Comparison of ENCODE assay signal across 15 cellular contexts in genomic region chr7:86708334-86708733, GRCh38.
DNase-seq lines count a peak whose midpoint lies in the region; ATAC-seq and TF ChIP-seq lines count a peak whose summit lies in the region.
"Had no signal": no experiment of that assay in that cellular context is flagged by ENCODE, and none has a peak within 500 bp of the region (broad histone marks: within the 10 kb centered on the region; RNA-seq: fewer than 3 reads in every experiment).

No MANE protein-coding gene starts in this region.

- ATAC-seq in activated CD4-positive, CD25-positive, alpha-beta regulatory T cell treated with anti-CD3 and anti-CD28 coated beads, Interleukin-2, amount 50 U/mL, for 24 hours = no peak
- ATAC-seq: activated CD8-positive, alpha-beta T cell treated with anti-CD3 and anti-CD28 coated beads, Interleukin-2, amount 10 ng/mL, durations not matched to agents 7 days and 5 days; activated naive CD8-positive, alpha-beta T cell treated with anti-CD3 and anti-CD28 coated beads, Interleukin-2, amount 50 U/mL, for 24 hours; CD8-positive, alpha-beta T cell; left lobe of liver; T-cell had no signal

- no peak for TF ChIP-seq CTCF in A673 (conservative IDR thresholded peaks at IDR 0.05; ENCODE audit: low read depth, low read length)

- intact Hi-C loops in A673 (cut with micrococcal nuclease; ENCODE audit: unreplicated experiment) = no loop called here

- H3K9me3 ChIP-seq in A673 (ENCODE audit: low read depth, low read length, poor library complexity, severe bottlenecking) (no peaks in the 10 kb centered on the region), HUES48 (ENCODE audit: control insufficient read depth, insufficient read depth, low read length) (no peaks in the 10 kb centered on the region)

- BruUV-seq in A673 (replicated peaks; lab: Mats Ljungman, UMichigan) = no TSS peak

- H3K4me1 ChIP-seq in A673 (ENCODE audit: insufficient read depth, low read length, poor library complexity, severe bottlenecking) (no peaks in the 10 kb centered on the region), HUES48 (ENCODE audit: control insufficient read depth, insufficient read depth, low read length) (peaks cover 11% of the 10 kb centered on the region)

- DNase-seq in A673 (ENCODE audit: low spot score) (peak; percentile 6), iPS DF 19.7 (ENCODE audit: low read depth, low spot score) (peak; percentile 1), hepatic stellate cell (ENCODE audit: low spot score) (no peak), RKO (ENCODE audit: low spot score) (no peak)
- no peak for DNase-seq in activated CD4-positive, CD25-positive, alpha-beta regulatory T cell (lab: John Stamatoyannopoulos, UW)
- DNase-seq: activated CD8-positive, alpha-beta T cell treated with anti-CD3 and anti-CD28 coated beads, Interleukin-2, amount 10 ng/mL, durations not matched to agents 7 days and 5 days; activated naive CD8-positive, alpha-beta T cell treated with anti-CD3 and anti-CD28 coated beads, Interleukin-2, amount 50 U/mL, for 24 hours; CD8-positive, alpha-beta T cell; NCI-H2171 treated with DMSO at 0.1 percent for 48 hours; stimulated activated CD4-positive, alpha-beta T cell treated with anti-CD3 and anti-CD28 coated beads, Interleukin-1b, Interleukin-23, amount 100 ng/mL, for 48 hours; T-cell had no signal

- POLR2A ChIA-PET in A673 (lab: Charles Lee; ENCODE audit: low non-redundant PET) = no interaction called here

- H3K27ac ChIP-seq in A673 (ENCODE audit: low read depth, low read length, poor library complexity, severe bottlenecking) (no peak overlapping the region), HUES48 (ENCODE audit: low read depth, low read length) (peak overlapping the region; percentile 39), angular gyrus (ENCODE audit: low read depth, low read length) (peak overlapping the region; percentile 90)

- H3K4me3 ChIP-seq in A673 (ENCODE audit: low read depth, low read length, poor library complexity, severe bottlenecking) (no peak overlapping the region), HUES48 (ENCODE audit: low read depth, low read length) (no peak overlapping the region)

- H3K36me3 ChIP-seq in A673 (ENCODE audit: insufficient read depth, low read length, poor library complexity, severe bottlenecking) (no peaks in the 10 kb centered on the region), HUES48 (ENCODE audit: control insufficient read depth, insufficient read depth, low read length) (no peaks in the 10 kb centered on the region)

- CTCF ChIA-PET in A673 (lab: Charles Lee) = no interaction called here

- H3K27me3 ChIP-seq in A673 (replicated peaks; ENCODE audit: insufficient read depth, low read depth, low read length, poor library complexity) (peaks cover 3% of the 10 kb centered on the region), HUES48 (ENCODE audit: control insufficient read depth, insufficient read depth, low read length) (no peaks in the 10 kb centered on the region)

- no peak overlapping the region for H3K9ac ChIP-seq in HUES48 (ENCODE audit: low read depth, low read length)

Comparison
In these comparisons a context has a peak if more than half of its experiments do, and no peak if none do; other contexts are left out.
1. DNase-seq: peak in A673 (single experiment) and iPS DF 19.7 (single experiment); none in activated CD4-positive, CD25-positive, alpha-beta regulatory T cell (0 of 4), hepatic stellate cell (single experiment) and RKO (single experiment).